Comparison of ENCODE assay signal across 22 cellular contexts in the genomic region with DNA sequence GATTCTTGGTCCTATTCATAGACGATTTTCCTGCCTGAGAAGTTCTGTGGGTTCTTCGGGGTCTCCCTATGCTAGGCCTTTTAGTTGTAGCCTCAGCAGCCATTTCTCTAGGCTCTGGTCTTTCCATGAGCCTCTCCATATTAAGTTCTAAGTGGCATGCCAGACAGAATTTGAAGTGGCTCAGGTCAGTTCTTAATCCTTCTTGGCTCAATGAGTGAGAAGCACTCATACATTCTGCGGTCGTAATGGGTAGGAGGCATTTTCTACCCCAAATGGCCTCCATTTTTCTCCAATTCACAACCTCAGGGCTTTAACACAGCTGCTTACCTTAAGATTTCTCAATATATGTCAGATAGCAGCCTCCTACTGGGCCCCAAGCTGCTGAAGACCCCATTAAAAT.
"Had no signal": no experiment of that assay in that cellular context is flagged by ENCODE, and none has a peak within 500 bp of the region (broad histone marks: within the 10 kb centered on the region; RNA-seq: fewer than 3 reads in every experiment).

No MANE protein-coding gene starts in this region.

- H3K27ac ChIP-seq: dorsolateral prefrontal cortex, gastrocnemius medialis, left ventricle myocardium inferior, neural progenitor cell, parathyroid adenoma, right lobe of liver, thoracic aorta, tibial nerve, vagina had no signal

- H3K4me2 ChIP-seq: neural progenitor cell had no signal

- H3K9ac ChIP-seq: neural progenitor cell, parathyroid adenoma had no signal

- H3K4me3 ChIP-seq: dorsolateral prefrontal cortex, gastrocnemius medialis, left ventricle myocardium inferior, neural progenitor cell, right lobe of liver, thoracic aorta, tibial nerve, vagina had no signal

- H3K36me3 ChIP-seq: gastrocnemius medialis, left ventricle myocardium inferior, neural progenitor cell, right lobe of liver, thoracic aorta, tibial nerve, vagina had no signal

- H3K79me2 ChIP-seq: parathyroid adenoma had no signal

- ATAC-seq: esophagus mucosa; gastrocnemius medialis; left cardiac atrium; naive thymus-derived CD4-positive, alpha-beta T cell; right lobe of liver; stimulated activated naive B cell treated with anti-CD40 and anti-IgM and Interleukin-4, amounts not matched to agents 10 μg/mL and 1 μg/mL and 100 μg/mL, for 72 hours had no signal

- H3K4me1 ChIP-seq: gastrocnemius medialis, left ventricle myocardium inferior, neural progenitor cell, parathyroid adenoma, right lobe of liver, tibial nerve, vagina had no signal

- H3K9me3 ChIP-seq: gastrocnemius medialis, left ventricle myocardium inferior, right lobe of liver, thoracic aorta, tibial nerve, vagina had no signal

- DNase-seq: dorsolateral prefrontal cortex; effector CD4-positive, alpha-beta T cell; foreskin fibroblast; gastrocnemius medialis; head of caudate nucleus; hippocampal formation; left cardiac atrium; left ventricle myocardium inferior; mesendoderm; midbrain; naive thymus-derived CD4-positive, alpha-beta T cell; right lobe of liver; small intestine; stimulated activated CD4-positive, alpha-beta T cell treated with anti-CD3 and anti-CD28 coated beads, Interleukin-15, amount 100 ng/mL, for 24 hours; stimulated activated CD4-positive, alpha-beta T cell treated with anti-CD3 and anti-CD28 coated beads, Interleukin-2, amount 100 ng/mL, for 48 hours; stimulated activated naive B cell treated with anti-CD40 and anti-IgM and Interleukin-4, amounts not matched to agents 10 μg/mL and 1 μg/mL and 100 μg/mL, for 72 hours had no signal

- H3K27me3 ChIP-seq: dorsolateral prefrontal cortex, gastrocnemius medialis, neural progenitor cell, right lobe of liver, tibial nerve, vagina had no signal

- H2AFZ ChIP-seq: neural progenitor cell, parathyroid adenoma had no signal
